In genomic region chr18:36152781-36153180, GRCh38 we compare ENCODE assay signal across 1 cellular context.
TF ChIP-seq lines count a peak whose summit lies in the region.

No MANE protein-coding gene starts in this region.

TF ChIP-seq in K562, 482 proteins besides CTCF, POLR2A, EP300 and RAD21:
- no peak for TF ChIP-seq MITF (IDR thresholded peaks at IDR 0.05)
- TF ChIP-seq RBM15 (IDR thresholded peaks at IDR 0.05; ENCODE audit: insufficient read depth, low read length) = no peak
- no peak for TF ChIP-seq ZBTB12 (CRISPR knock-in tag; IDR thresholded peaks at IDR 0.05)
- no peak for TF ChIP-seq SRSF9 (IDR thresholded peaks at IDR 0.05; ENCODE audit: borderline replicate concordance, low read depth, low read length)
- no peak for TF ChIP-seq ZBTB7A (IDR thresholded peaks at IDR 0.05; ENCODE audit: borderline replicate concordance, control insufficient read depth, low read depth, low read length)
- TF ChIP-seq KLF13 (tag; IDR thresholded peaks at IDR 0.05; ENCODE audit: borderline replicate concordance, low read depth) = no peak
- no peak for TF ChIP-seq CCAR2 (IDR thresholded peaks at IDR 0.05; ENCODE audit: low read depth, low read length)
- TF ChIP-seq PRPF4 (IDR thresholded peaks at IDR 0.05; ENCODE audit: insufficient read depth, low read depth, low read length, poor library complexity, severe bottlenecking) = no peak
- TF ChIP-seq CHD4 (IDR thresholded peaks at IDR 0.05; ENCODE audit: insufficient read depth, insufficient replicate concordance, low read depth, low read length, poor library complexity, severe bottlenecking) = no peak
- no peak for TF ChIP-seq FOXK1 (CRISPR knock-in tag; IDR thresholded peaks at IDR 0.05; ENCODE audit: borderline replicate concordance)
- TF ChIP-seq AFF1 (IDR thresholded peaks at IDR 0.05; ENCODE audit: low read depth in 1 of 2, partially characterized antibody in 2 of 2) = no peak
- TF ChIP-seq ZNF589 (CRISPR knock-in tag; IDR thresholded peaks at IDR 0.05; ENCODE audit: low read depth) = no peak
- no peak for TF ChIP-seq SMAD4 (CRISPR knock-in tag; conservative IDR thresholded peaks at IDR 0.05)
- TF ChIP-seq THRB (CRISPR knock-in tag; conservative IDR thresholded peaks at IDR 0.05) = no peak
- TF ChIP-seq NR2F6 (CRISPR knock-in tag; IDR thresholded peaks at IDR 0.05) = no peak
TF ChIP-seq in K562: peak in this region for 0.
